Comparison of ENCODE assay signal across 1 cellular context in the genomic region with DNA sequence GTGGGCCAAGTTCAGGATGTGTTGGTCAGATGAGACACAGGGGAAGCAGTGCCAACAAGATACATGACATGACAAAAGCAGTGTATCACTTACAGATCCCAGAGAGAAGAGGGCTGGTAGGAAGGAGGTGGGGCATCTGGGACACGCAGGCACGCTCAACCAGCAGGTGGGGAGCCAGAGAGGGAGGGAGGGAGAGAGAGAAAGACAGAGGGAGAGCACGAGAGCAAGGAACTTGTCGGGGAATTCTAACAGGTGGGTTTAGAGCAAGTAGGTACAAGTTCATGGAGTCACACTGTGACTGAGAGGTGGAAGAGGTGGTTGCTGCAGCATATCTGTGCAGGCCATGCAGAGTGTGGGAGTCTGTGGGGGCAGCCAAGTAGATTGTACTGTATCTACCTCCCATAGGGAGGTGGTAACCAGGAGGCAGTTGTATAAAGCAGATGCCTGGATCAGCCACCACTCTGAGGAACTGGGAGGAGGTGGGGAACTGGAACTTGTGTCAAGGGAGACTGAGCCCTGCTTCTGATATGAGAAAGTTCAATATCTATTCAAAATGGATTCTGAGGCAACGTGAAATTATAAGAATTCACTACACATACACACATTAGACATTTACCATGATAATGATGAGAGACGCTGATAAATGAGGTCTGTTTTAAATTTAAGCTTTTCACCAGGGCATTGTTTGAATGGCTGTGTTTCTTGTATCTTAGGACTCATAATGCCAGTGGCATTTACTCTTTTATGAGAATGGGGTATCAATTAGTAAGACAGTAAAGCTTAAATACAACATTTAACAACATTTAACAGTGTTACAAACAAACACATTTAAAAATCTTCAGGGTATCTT.
TF ChIP-seq lines count a peak whose summit lies in the region.

No MANE protein-coding gene starts in this region.

TF ChIP-seq in GM23338, 12 proteins besides CTCF, POLR2A, EP300 and RAD21 (continued from another document):
- TF ChIP-seq, protein P1, sequence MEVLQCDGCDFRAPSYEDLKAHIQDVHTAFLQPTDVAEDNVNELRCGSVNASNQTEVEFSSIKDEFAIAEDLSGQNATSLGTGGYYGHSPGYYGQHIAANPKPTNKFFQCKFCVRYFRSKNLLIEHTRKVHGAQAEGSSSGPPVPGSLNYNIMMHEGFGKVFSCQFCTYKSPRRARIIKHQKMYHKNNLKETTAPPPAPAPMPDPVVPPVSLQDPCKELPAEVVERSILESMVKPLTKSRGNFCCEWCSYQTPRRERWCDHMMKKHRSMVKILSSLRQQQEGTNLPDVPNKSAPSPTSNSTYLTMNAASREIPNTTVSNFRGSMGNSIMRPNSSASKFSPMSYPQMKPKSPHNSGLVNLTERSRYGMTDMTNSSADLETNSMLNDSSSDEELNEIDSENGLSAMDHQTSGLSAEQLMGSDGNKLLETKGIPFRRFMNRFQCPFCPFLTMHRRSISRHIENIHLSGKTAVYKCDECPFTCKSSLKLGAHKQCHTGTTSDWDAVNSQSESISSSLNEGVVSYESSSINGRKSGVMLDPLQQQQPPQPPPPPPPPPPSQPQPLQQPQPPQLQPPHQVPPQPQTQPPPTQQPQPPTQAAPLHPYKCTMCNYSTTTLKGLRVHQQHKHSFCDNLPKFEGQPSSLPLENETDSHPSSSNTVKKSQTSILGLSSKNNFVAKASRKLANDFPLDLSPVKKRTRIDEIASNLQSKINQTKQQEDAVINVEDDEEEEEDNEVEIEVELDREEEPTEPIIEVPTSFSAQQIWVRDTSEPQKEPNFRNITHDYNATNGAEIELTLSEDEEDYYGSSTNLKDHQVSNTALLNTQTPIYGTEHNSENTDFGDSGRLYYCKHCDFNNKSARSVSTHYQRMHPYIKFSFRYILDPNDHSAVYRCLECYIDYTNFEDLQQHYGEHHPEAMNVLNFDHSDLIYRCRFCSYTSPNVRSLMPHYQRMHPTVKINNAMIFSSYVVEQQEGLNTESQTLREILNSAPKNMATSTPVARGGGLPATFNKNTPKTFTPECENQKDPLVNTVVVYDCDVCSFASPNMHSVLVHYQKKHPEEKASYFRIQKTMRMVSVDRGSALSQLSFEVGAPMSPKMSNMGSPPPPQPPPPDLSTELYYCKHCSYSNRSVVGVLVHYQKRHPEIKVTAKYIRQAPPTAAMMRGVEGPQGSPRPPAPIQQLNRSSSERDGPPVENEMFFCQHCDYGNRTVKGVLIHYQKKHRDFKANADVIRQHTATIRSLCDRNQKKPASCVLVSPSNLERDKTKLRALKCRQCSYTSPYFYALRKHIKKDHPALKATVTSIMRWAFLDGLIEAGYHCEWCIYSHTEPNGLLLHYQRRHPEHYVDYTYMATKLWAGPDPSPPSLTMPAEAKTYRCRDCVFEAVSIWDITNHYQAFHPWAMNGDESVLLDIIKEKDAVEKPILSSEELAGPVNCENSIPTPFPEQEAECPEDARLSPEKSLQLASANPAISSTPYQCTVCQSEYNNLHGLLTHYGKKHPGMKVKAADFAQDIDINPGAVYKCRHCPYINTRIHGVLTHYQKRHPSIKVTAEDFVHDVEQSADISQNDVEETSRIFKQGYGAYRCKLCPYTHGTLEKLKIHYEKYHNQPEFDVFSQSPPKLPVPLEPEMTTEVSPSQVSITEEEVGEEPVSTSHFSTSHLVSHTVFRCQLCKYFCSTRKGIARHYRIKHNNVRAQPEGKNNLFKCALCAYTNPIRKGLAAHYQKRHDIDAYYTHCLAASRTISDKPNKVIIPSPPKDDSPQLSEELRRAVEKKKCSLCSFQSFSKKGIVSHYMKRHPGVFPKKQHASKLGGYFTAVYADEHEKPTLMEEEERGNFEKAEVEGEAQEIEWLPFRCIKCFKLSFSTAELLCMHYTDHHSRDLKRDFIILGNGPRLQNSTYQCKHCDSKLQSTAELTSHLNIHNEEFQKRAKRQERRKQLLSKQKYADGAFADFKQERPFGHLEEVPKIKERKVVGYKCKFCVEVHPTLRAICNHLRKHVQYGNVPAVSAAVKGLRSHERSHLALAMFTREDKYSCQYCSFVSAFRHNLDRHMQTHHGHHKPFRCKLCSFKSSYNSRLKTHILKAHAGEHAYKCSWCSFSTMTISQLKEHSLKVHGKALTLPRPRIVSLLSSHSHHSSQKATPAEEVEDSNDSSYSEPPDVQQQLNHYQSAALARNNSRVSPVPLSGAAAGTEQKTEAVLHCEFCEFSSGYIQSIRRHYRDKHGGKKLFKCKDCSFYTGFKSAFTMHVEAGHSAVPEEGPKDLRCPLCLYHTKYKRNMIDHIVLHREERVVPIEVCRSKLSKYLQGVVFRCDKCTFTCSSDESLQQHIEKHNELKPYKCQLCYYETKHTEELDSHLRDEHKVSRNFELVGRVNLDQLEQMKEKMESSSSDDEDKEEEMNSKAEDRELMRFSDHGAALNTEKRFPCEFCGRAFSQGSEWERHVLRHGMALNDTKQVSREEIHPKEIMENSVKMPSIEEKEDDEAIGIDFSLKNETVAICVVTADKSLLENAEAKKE (CRISPR knock-in tag; IDR thresholded peaks at IDR 0.05) = no peak
- TF ChIP-seq CREB1 (CRISPR knock-in tag; IDR thresholded peaks at IDR 0.05; ENCODE audit: low read depth) (no peak), STAT1 (IDR thresholded peaks at IDR 0.05; ENCODE audit: unreplicated experiment) (no peak), JUNB (IDR thresholded peaks at IDR 0.05; ENCODE audit: unreplicated experiment) (no peak), EZH2 (IDR thresholded peaks at IDR 0.05; ENCODE audit: low read depth, unreplicated experiment) (no peak), ZNF114 (CRISPR knock-in tag; IDR thresholded peaks at IDR 0.05) (no peak)
- TF ChIP-seq, protein P2, sequence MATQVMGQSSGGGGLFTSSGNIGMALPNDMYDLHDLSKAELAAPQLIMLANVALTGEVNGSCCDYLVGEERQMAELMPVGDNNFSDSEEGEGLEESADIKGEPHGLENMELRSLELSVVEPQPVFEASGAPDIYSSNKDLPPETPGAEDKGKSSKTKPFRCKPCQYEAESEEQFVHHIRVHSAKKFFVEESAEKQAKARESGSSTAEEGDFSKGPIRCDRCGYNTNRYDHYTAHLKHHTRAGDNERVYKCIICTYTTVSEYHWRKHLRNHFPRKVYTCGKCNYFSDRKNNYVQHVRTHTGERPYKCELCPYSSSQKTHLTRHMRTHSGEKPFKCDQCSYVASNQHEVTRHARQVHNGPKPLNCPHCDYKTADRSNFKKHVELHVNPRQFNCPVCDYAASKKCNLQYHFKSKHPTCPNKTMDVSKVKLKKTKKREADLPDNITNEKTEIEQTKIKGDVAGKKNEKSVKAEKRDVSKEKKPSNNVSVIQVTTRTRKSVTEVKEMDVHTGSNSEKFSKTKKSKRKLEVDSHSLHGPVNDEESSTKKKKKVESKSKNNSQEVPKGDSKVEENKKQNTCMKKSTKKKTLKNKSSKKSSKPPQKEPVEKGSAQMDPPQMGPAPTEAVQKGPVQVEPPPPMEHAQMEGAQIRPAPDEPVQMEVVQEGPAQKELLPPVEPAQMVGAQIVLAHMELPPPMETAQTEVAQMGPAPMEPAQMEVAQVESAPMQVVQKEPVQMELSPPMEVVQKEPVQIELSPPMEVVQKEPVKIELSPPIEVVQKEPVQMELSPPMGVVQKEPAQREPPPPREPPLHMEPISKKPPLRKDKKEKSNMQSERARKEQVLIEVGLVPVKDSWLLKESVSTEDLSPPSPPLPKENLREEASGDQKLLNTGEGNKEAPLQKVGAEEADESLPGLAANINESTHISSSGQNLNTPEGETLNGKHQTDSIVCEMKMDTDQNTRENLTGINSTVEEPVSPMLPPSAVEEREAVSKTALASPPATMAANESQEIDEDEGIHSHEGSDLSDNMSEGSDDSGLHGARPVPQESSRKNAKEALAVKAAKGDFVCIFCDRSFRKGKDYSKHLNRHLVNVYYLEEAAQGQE (IDR thresholded peaks at IDR 0.05; ENCODE audit: unreplicated experiment) = no peak
- TF ChIP-seq, protein P3, sequence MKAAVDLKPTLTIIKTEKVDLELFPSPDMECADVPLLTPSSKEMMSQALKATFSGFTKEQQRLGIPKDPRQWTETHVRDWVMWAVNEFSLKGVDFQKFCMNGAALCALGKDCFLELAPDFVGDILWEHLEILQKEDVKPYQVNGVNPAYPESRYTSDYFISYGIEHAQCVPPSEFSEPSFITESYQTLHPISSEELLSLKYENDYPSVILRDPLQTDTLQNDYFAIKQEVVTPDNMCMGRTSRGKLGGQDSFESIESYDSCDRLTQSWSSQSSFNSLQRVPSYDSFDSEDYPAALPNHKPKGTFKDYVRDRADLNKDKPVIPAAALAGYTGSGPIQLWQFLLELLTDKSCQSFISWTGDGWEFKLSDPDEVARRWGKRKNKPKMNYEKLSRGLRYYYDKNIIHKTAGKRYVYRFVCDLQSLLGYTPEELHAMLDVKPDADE (IDR thresholded peaks at IDR 0.05) = no peak
